In the genomic region with DNA sequence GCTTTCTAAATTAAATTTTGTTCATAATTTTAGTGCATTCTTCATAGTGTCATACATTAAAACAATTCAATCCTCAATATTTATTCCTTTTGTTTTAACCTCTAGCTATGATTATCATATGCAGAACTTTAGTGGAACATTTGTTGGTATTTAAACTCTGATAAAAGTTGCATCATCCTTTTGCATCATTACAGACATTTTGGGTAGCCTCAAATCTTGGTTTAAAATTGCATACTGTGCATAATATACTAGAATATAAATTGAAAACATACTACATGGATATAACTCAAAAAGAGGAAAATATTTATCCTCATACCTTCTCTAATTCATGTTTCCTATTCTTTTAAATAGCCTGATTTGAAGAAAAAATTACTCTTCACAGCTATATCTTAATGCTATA, we compare ENCODE assay signal across 23 cellular contexts.
"Had no signal": no experiment of that assay in that cellular context is flagged by ENCODE, and none has a peak within 500 bp of the region (broad histone marks: within the 10 kb centered on the region; RNA-seq: fewer than 3 reads in every experiment).

No MANE protein-coding gene starts in this region.

- H3K4me1 ChIP-seq: neural progenitor cell, right atrium auricular region, spleen, uterus had no signal

- ATAC-seq: natural killer cell; sciatic nerve; stimulated activated memory B cell treated with anti-CD40 and anti-IgM and Interleukin-4, amounts not matched to agents 10 μg/mL and 1 μg/mL and 100 μg/mL, for 72 hours; stimulated activated naive CD8-positive, alpha-beta T cell treated with anti-CD3 and anti-CD28 coated beads, Interleukin-15, amount 100 ng/mL, for 72 hours had no signal

- H3K4me3 ChIP-seq: hepatocyte, left ventricle myocardium inferior, lung, neural progenitor cell, right atrium auricular region, skin epidermis, spleen, tibial nerve, uterus had no signal

- H3K36me3 ChIP-seq: neural progenitor cell, neutrophil, spleen, uterus had no signal

- H3K9me3 ChIP-seq: neutrophil, right atrium auricular region, spleen, uterus had no signal

- H3K27ac ChIP-seq: hepatocyte, left ventricle myocardium inferior, neural progenitor cell, neutrophil, right atrium auricular region, skin epidermis, spleen, tibial nerve, uterus had no signal

- H3K4me2 ChIP-seq: hepatocyte, neural progenitor cell had no signal

- DNase-seq: islet precursor cell; left ventricle myocardium inferior; mesendoderm; naive B cell; natural killer cell; nephron progenitor cell; occipital lobe; spleen; stimulated activated CD4-positive, alpha-beta T cell treated with anti-CD3 and anti-CD28 coated beads, Interleukin-4, amount 100 ng/mL, for 4 hours; stimulated activated CD8-positive, alpha-beta memory T cell treated with anti-CD3 and anti-CD28 coated beads, Interleukin-4, amount 100 ng/mL, for 48 hours; stimulated activated naive CD4-positive, alpha-beta T cell treated with Interleukin-2 at 50 U/mL for 16 hours; stimulated activated naive CD8-positive, alpha-beta T cell treated with anti-CD3 and anti-CD28 coated beads, Interleukin-15, amount 100 ng/mL, for 72 hours; substantia nigra; uterus had no signal

- H3K27me3 ChIP-seq: hepatocyte, neural progenitor cell, neutrophil, right atrium auricular region, spleen, tibial nerve, uterus had no signal

- H3K9ac ChIP-seq: neural progenitor cell had no signal

- H2AFZ ChIP-seq: hepatocyte, neural progenitor cell had no signal
